1 cellular context compared by ENCODE assay signal in genomic region chr7:111103678-111104274, GRCh38.
TF ChIP-seq lines count a peak whose summit lies in the region.

No MANE protein-coding gene starts in this region.

TF ChIP-seq in GM12878, 131 proteins besides CTCF, POLR2A, EP300 and RAD21 (continued from another document):
- TF ChIP-seq ZBTB11 (CRISPR knock-in tag; IDR thresholded peaks at IDR 0.05) (no peak), CUX1 (IDR thresholded peaks at IDR 0.05; ENCODE audit: insufficient replicate concordance, low read depth, low read length) (peak; percentile 17), EGR1 (IDR thresholded peaks at IDR 0.05; ENCODE audit: borderline replicate concordance in 1 of 2, low read depth in 2 of 2, low read length in 2 of 2) (no peak), SPI1 (IDR thresholded peaks at IDR 0.05; ENCODE audit: borderline replicate concordance, insufficient read depth, low read depth, low read length) (peak; percentile 68), ZNF217 (IDR thresholded peaks at IDR 0.05) (no peak), JUNB (IDR thresholded peaks at IDR 0.05) (peak; percentile 30; the same call in 1 of the 2 replicates), PKNOX1 (IDR thresholded peaks at IDR 0.05) (no peak), RB1 (IDR thresholded peaks at IDR 0.05; ENCODE audit: borderline replicate concordance) (no peak), USF1 (IDR thresholded peaks at IDR 0.05; ENCODE audit: borderline replicate concordance, extremely low read length, insufficient read depth, low read depth, low read length) (no peak), ELK1 (IDR thresholded peaks at IDR 0.05; ENCODE audit: low read depth, low read length) (no peak), MLLT1 (IDR thresholded peaks at IDR 0.05) (peak; percentile 33; the same call in 1 of the 2 replicates), SKIL (IDR thresholded peaks at IDR 0.05; ENCODE audit: low read depth, poor library complexity, severe bottlenecking) (no peak), ZNF207 (IDR thresholded peaks at IDR 0.05; ENCODE audit: borderline replicate concordance) (no peak), IKZF2 (IDR thresholded peaks at IDR 0.05) (peak in 1 of 2 experiments; percentile 21; a peak in 1 of 4 replicates), RELB (IDR thresholded peaks at IDR 0.05; ENCODE audit: low read depth) (0 out of 2 replicates have a peak, but pooled peaks have one; percentile 49), USF2 (IDR thresholded peaks at IDR 0.05; ENCODE audit: borderline replicate concordance, low read depth, low read length) (no peak), NFIC (IDR thresholded peaks at IDR 0.05; ENCODE audit: low read depth, low read length) (peak; percentile 45; the same call in 1 of the 2 replicates), SUPT20H (IDR thresholded peaks at IDR 0.05; ENCODE audit: borderline replicate concordance, control insufficient read depth, low read depth, low read length) (no peak), KLF5 (IDR thresholded peaks at IDR 0.05; ENCODE audit: partially characterized antibody) (no peak), ZNF592 (IDR thresholded peaks at IDR 0.05) (no peak), MTA2 (IDR thresholded peaks at IDR 0.05; ENCODE audit: low read depth) (no peak)
